ENCODE assay signal across 7 cellular contexts in genomic region chr11:83858694-83859093, GRCh38.
"Had no signal": no experiment of that assay in that cellular context is flagged by ENCODE, and none has a peak within 500 bp of the region (broad histone marks: within the 10 kb centered on the region; RNA-seq: fewer than 3 reads in every experiment).

No MANE protein-coding gene starts in this region.

- H3K9ac ChIP-seq: KMS-11 had no signal

- DNase-seq: IMR-90, KBM-7, KG1 had no signal

- H3K36me3 Mint-ChIP-seq: IgD-negative memory B cell had no signal

- H3K4me2 ChIP-seq: KMS-11 had no signal

- H3K4me1 Mint-ChIP-seq: IgD-negative memory B cell had no signal

- H3K27ac ChIP-seq: HL-60, KMS-11 had no signal

- FAIRE-seq: HTR-8/SVneo had no signal

- H3K4me3 Mint-ChIP-seq: IgD-negative memory B cell had no signal

- H3K27me3 Mint-ChIP-seq: IgD-negative memory B cell had no signal

- H3K27ac Mint-ChIP-seq: IgD-negative memory B cell had no signal
